23 cellular contexts compared by ENCODE assay signal in the genomic region with DNA sequence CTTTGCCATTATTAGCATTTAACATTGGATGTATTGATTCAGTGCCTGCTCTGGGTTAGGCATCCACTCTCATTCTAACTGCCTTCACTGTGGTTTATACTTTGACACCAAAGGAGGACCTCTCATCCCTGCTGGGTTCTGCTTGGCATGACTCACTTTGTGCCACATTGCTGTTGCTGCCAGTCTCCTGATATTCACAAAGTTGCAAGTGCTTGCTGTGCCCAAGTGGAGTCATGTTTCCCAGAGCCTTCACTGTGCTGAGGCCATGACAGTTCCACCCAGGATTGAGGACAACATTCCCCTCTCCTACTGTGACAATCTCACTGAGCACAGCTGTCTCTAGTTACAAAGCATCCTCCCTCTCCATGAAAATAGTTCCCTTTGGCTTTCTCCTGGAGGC.
DNase-seq lines count a peak whose midpoint lies in the region; ATAC-seq and TF ChIP-seq lines count a peak whose summit lies in the region.
"Had no signal": no experiment of that assay in that cellular context is flagged by ENCODE, and none has a peak within 500 bp of the region (broad histone marks: within the 10 kb centered on the region; RNA-seq: fewer than 3 reads in every experiment).

No MANE protein-coding gene starts in this region.

- DNase-seq in AG08395 (ENCODE audit: low spot score) (peak; percentile 27), HT1080 (ENCODE audit: low read depth) (peak; percentile 58), SK-N-SH (no peak), left kidney (ENCODE audit: low read depth, low spot score) (peak; percentile 24), kidney glomerular epithelial cell (lab: John Stamatoyannopoulos, UW) (no peak), RWPE1 (ENCODE audit: low spot score) (no peak), NCI-H82 (lab: John Stamatoyannopoulos, UW) (no peak)
- DNase-seq: activated CD4-positive, alpha-beta T cell treated with anti-CD3 and anti-CD28 coated beads, Interleukin-2, amount 10 ng/mL, durations not matched to agents 7 days and 5 days; activated CD8-positive, alpha-beta memory T cell treated with anti-CD3 and anti-CD28 coated beads, Interleukin-2, amount 10 ng/mL, durations not matched to agents 7 days and 5 days; activated naive CD4-positive, alpha-beta T cell treated with anti-CD3 and anti-CD28 coated beads, Interleukin-2, amount 10 ng/mL, durations not matched to agents 7 days and 5 days; amygdala; COR-L47; DMS79 treated with DMSO at 0.1 percent for 48 hours; endodermal cell; H7; NCI-H1436; NCI-H2171; NCI-H526 treated with DMSO at 0.1 percent for 48 hours had no signal

- no peak overlapping the region for H3K4me3 ChIP-seq in SK-N-SH (ENCODE audit: low read depth in 2 of 2, low read length in 1 of 2)
- H3K4me3 ChIP-seq: A549, BLaER1, cardiac muscle cell, coronary artery had no signal

- H3K79me2 ChIP-seq in SK-N-SH (ENCODE audit: insufficient read depth), result no peaks in the 10 kb centered on the region

- no peaks in the 10 kb centered on the region for H4K20me1 ChIP-seq in SK-N-SH (ENCODE audit: insufficient read depth)
- H4K20me1 ChIP-seq: BLaER1 had no signal

- TF ChIP-seq EP300 in SK-N-SH (IDR thresholded peaks at IDR 0.05; ENCODE audit: borderline replicate concordance in 1 of 2, low read depth in 1 of 2, low read length in 1 of 2), result no peak

- H2AFZ ChIP-seq in SK-N-SH (ENCODE audit: low read depth), result no peak overlapping the region

- H3K27me3 ChIP-seq in SK-N-SH (ENCODE audit: insufficient read depth), result no peaks in the 10 kb centered on the region
- H3K27me3 ChIP-seq: BLaER1, cardiac muscle cell had no signal

- no peak overlapping the region for H3K27ac ChIP-seq in SK-N-SH (ENCODE audit: low read depth in 2 of 2, low read length in 1 of 2)
- no peak overlapping the region for H3K27ac ChIP-seq in RWPE1
- H3K27ac ChIP-seq: A549, BLaER1, cardiac muscle cell, coronary artery had no signal

- H3K4me1 ChIP-seq in SK-N-SH (ENCODE audit: control insufficient read depth in 1 of 2, insufficient read depth in 2 of 2, low read depth in 1 of 2, low read length in 1 of 2), result no peaks in the 10 kb centered on the region; a peak in 1 of 4 replicates
- H3K4me1 ChIP-seq: A549, BLaER1 had no signal

- POLR2A ChIA-PET in SK-N-SH (lab: Yijun Ruan, JAX), result no interaction called here
- POLR2A ChIA-PET in RWPE1 (lab: Yijun Ruan, JAX; ENCODE audit: low non-redundant PET), result no interaction called here

- no peak for TF ChIP-seq RAD21 in SK-N-SH (IDR thresholded peaks at IDR 0.05; ENCODE audit: low read length)

- H3F3A ChIP-seq in SK-N-SH (replicated peaks; ENCODE audit: insufficient read depth), result no peaks in the 10 kb centered on the region

- H3K4me2 ChIP-seq in SK-N-SH, result no peak overlapping the region
- H3K4me2 ChIP-seq: A549, BLaER1 had no signal

- ATAC-seq in HG02678 (IDR thresholded peaks at IDR 0.05; ENCODE audit: unreplicated experiment), result no peak
- ATAC-seq: A549; activated CD8-positive, alpha-beta memory T cell treated with anti-CD3 and anti-CD28 coated beads, Interleukin-2, amount 10 ng/mL, durations not matched to agents 7 days and 5 days had no signal

- H3K36me3 ChIP-seq in SK-N-SH (replicated peaks in 1 of 2; ENCODE audit: control insufficient read depth in 1 of 2, insufficient read depth in 2 of 2, low read length in 1 of 2), result no peaks in the 10 kb centered on the region
- H3K36me3 ChIP-seq: BLaER1, cardiac muscle cell had no signal

- no peaks in the 10 kb centered on the region for H3K9me3 ChIP-seq in SK-N-SH
- H3K9me3 ChIP-seq: A549 had no signal

- no peak overlapping the region for H3K9ac ChIP-seq in SK-N-SH
- H3K9ac ChIP-seq: BLaER1 had no signal

- CTCF ChIA-PET in SK-N-SH (lab: Yijun Ruan, JAX) (no interaction called here), RWPE1 (lab: Yijun Ruan, JAX) (no interaction called here)

- H3K9me2 ChIP-seq in SK-N-SH, result no peaks in the 10 kb centered on the region

- TF ChIP-seq CTCF in SK-N-SH (IDR thresholded peaks at IDR 0.05) (no peak), RWPE1 (conservative IDR thresholded peaks at IDR 0.05; ENCODE audit: low read depth) (no peak)

TF ChIP-seq in SK-N-SH, 30 proteins besides CTCF, POLR2A, EP300 and RAD21:
- TF ChIP-seq, protein P1, sequence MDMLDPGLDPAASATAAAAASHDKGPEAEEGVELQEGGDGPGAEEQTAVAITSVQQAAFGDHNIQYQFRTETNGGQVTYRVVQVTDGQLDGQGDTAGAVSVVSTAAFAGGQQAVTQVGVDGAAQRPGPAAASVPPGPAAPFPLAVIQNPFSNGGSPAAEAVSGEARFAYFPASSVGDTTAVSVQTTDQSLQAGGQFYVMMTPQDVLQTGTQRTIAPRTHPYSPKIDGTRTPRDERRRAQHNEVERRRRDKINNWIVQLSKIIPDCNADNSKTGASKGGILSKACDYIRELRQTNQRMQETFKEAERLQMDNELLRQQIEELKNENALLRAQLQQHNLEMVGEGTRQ (IDR thresholded peaks at IDR 0.05; ENCODE audit: borderline replicate concordance, low read depth, low read length), result no peak
- no peak for TF ChIP-seq YY1 (IDR thresholded peaks at IDR 0.05; ENCODE audit: low read depth)
- peak; percentile 33; the same call in 1 of the 2 replicates for TF ChIP-seq FOSL2 (IDR thresholded peaks at IDR 0.05; ENCODE audit: borderline replicate concordance, low read depth)
- TF ChIP-seq TCF12 (IDR thresholded peaks at IDR 0.05), result no peak
- no peak for TF ChIP-seq RXRA (IDR thresholded peaks at IDR 0.05; ENCODE audit: borderline replicate concordance, low read depth)
- no peak for TF ChIP-seq GABPA (IDR thresholded peaks at IDR 0.05; ENCODE audit: low read depth)
- TF ChIP-seq, protein P2, sequence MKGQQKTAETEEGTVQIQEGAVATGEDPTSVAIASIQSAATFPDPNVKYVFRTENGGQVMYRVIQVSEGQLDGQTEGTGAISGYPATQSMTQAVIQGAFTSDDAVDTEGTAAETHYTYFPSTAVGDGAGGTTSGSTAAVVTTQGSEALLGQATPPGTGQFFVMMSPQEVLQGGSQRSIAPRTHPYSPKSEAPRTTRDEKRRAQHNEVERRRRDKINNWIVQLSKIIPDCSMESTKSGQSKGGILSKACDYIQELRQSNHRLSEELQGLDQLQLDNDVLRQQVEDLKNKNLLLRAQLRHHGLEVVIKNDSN (IDR thresholded peaks at IDR 0.05; ENCODE audit: borderline replicate concordance, low read depth), result no peak
- TF ChIP-seq GATA2 (CRISPR knock-in tag; IDR thresholded peaks at IDR 0.05), result no peak
- TF ChIP-seq, protein P3, sequence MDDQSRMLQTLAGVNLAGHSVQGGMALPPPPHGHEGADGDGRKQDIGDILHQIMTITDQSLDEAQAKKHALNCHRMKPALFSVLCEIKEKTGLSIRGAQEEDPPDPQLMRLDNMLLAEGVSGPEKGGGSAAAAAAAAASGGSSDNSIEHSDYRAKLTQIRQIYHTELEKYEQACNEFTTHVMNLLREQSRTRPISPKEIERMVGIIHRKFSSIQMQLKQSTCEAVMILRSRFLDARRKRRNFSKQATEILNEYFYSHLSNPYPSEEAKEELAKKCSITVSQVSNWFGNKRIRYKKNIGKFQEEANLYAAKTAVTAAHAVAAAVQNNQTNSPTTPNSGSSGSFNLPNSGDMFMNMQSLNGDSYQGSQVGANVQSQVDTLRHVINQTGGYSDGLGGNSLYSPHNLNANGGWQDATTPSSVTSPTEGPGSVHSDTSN (IDR thresholded peaks at IDR 0.05), result no peak

Comparison
In these comparisons a context has a peak if more than half of its experiments do, and no peak if none do; other contexts are left out.
1. DNase-seq: peak in AG08395 (single experiment), HT1080 (single experiment) and left kidney (single experiment); none in SK-N-SH (single experiment), kidney glomerular epithelial cell (single experiment), RWPE1 (single experiment) and NCI-H82 (single experiment).